8 cellular contexts compared by ENCODE assay signal in the genomic region with DNA sequence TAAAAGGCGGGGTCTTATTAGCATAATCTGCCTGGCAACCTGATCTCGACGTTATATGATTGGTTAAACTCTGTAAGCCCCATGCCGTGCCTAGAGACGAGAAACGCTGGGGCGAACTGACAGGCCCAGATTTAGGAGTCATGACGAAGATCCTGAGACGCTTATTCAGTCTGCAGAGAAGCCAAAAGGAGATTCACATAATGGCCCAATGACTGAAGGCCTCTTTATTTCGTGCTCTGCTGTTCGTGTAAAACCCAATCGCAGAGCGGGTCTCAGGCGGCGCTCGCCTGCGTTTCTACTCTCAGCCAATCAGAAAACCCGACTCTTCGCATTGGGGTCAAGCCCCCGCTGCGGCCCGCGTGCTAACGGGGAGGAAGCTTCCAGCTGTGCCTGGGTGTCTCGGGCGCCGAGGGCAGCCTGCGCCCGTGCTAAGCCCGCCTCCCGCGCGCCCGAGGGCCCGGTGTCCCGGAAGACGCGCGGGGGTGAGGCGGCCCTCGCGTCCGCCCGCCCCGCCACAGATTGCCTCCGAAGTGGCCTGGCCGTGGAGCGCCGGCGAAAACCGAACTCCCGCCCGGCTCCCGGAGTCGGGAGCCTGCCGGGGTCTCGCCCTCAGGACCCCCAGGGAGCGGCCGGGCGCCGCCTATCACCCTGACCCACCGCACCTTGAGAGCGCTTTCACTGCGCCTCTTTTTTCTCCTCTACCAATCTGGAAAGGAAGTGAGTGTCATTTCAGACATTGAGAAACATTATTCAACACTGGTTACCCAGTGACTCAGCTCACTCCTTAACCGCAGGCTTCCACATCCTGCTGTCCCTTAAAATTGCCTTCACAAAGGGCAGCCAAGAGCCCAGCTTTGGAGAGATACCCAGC. TPM values are rescaled to one million over a fixed set of nuclear protein-coding genes. Genes with fewer than 3 reads are reported as not detected.
DNase-seq lines count a peak whose midpoint lies in the region; ATAC-seq and TF ChIP-seq lines count a peak whose summit lies in the region.

No MANE protein-coding gene starts in this region.

- H3K9me3 ChIP-seq in adrenal gland (replicated peaks in 1 of 3) (no peaks in the 10 kb centered on the region), heart left ventricle (no peaks in the 10 kb centered on the region), trophoblast cell (ENCODE audit: insufficient read depth, low read depth, low read length) (no peaks in the 10 kb centered on the region), transverse colon (no peaks in the 10 kb centered on the region)

- H3K79me1 ChIP-seq in trophoblast cell (ENCODE audit: low read length) = peaks cover 23% of the 10 kb centered on the region

- H4K8ac ChIP-seq in trophoblast cell (ENCODE audit: low read depth, low read length) = peak overlapping the region; percentile 98

- H3K9ac ChIP-seq in trophoblast cell (ENCODE audit: low read length) = peak overlapping the region; percentile 84

- H3K4me3 ChIP-seq in adrenal gland = peak overlapping the region in 3 of 4 donors; percentile 68 to 78 (median 77)
- peak overlapping the region; percentile 55 to 94 (median 80) for H3K4me3 ChIP-seq in heart left ventricle
- peak overlapping the region; percentile 69 for H3K4me3 ChIP-seq in trophoblast cell (ENCODE audit: low read depth, low read length)
- peak overlapping the region; percentile 58 to 84 (median 76) for H3K4me3 ChIP-seq in transverse colon

- H3K27me3 ChIP-seq in adrenal gland (no peaks in the 10 kb centered on the region), heart left ventricle (no peaks in the 10 kb centered on the region), trophoblast cell (ENCODE audit: insufficient read depth, low read length) (no peaks in the 10 kb centered on the region), transverse colon (no peaks in the 10 kb centered on the region)

- H2BK12ac ChIP-seq in trophoblast cell (ENCODE audit: low read length) = no peak overlapping the region

- intact Hi-C loops in adrenal gland (cut with DNase I) (loop anchor here in 1 of 2 donors (10.0 kb wide), 1 partner anchor 132 kb away; no protein-coding TSS in a partner anchor), heart left ventricle (cut with DNase I) (loop anchor here (1.0 to 10.0 kb wide), 9 partner anchors 64 to 129 kb away; partner anchors contain the start of gene APLP2 (in 9 of the 10)), transverse colon (cut with DNase I; ENCODE audit: low total_unique reads) (loop anchor here (2.0 to 10.0 kb wide), 2 partner anchors 68 to 122 kb away; no protein-coding TSS in a partner anchor)

- peak overlapping the region; percentile 100 for H4K91ac ChIP-seq in trophoblast cell (ENCODE audit: low read depth, low read length)

- peak overlapping the region; percentile 65 for H3K4ac ChIP-seq in trophoblast cell (ENCODE audit: low read depth, low read length)

- H4K12ac ChIP-seq in trophoblast cell (ENCODE audit: low read depth, low read length) = peak overlapping the region; percentile 95

- H3K79me2 ChIP-seq in trophoblast cell (ENCODE audit: control insufficient read depth, insufficient read depth, low read length, poor library complexity) = peaks cover 18% of the 10 kb centered on the region

- TF ChIP-seq CTCF in GM13976 (IDR thresholded peaks at IDR 0.05; ENCODE audit: borderline replicate concordance, control extremely low read depth, extremely low read depth, insufficient read depth, missing control alignments) (no peak), adrenal gland (IDR thresholded peaks at IDR 0.05) (no peak), heart left ventricle (IDR thresholded peaks at IDR 0.05) (no peak), transverse colon (IDR thresholded peaks at IDR 0.05) (no peak)

- peak overlapping the region; percentile 91 for H3K18ac ChIP-seq in trophoblast cell (ENCODE audit: low read length)

- no peaks in the 10 kb centered on the region for H3K36me3 ChIP-seq in adrenal gland (replicated peaks in 1 of 2)
- no peaks in the 10 kb centered on the region for H3K36me3 ChIP-seq in heart left ventricle
- H3K36me3 ChIP-seq in trophoblast cell (ENCODE audit: control insufficient read depth in 1 of 2, insufficient read depth in 2 of 2, low read length in 2 of 2) = no peaks in the 10 kb centered on the region
- no peaks in the 10 kb centered on the region for H3K36me3 ChIP-seq in transverse colon

- peak overlapping the region; percentile 86 for H2AFZ ChIP-seq in trophoblast cell (ENCODE audit: insufficient read depth, low read length, poor library complexity)

- no peak for TF ChIP-seq EP300 in transverse colon (IDR thresholded peaks at IDR 0.05; ENCODE audit: low read depth)

- H3K27ac ChIP-seq in adrenal gland (peak overlapping the region; percentile 94 to 99 (median 99)), heart left ventricle (peak overlapping the region; percentile 95 to 100 (median 100)), trophoblast cell (ENCODE audit: low read depth, low read length) (peak overlapping the region; percentile 98), transverse colon (peak overlapping the region; percentile 99 to 100 (median 100))

- whole genome bisulfite sequencing in adrenal gland, 4 donors = 0 to 1% (median 0%) methylated on average over 13 to 65 of the region's 65 CpGs
- WGBS in heart left ventricle, 4 donors = 0 to 1% (median 0%) methylated on average over 14 to 65 of the region's 65 CpGs
- no CpG with 5 or more reads among the region's 65 CpGs for WGBS in trophoblast cell (ENCODE audit: extremely low coverage, insufficient coverage, insufficient read length)
- WGBS in transverse colon (ENCODE audit: low coverage in 1 of 2), 2 donors = 1% methylated on average over 56 of the region's 65 CpGs; no CpG with 5 or more reads in 1 of the 2 donors

- peak overlapping the region; percentile 99 for H2BK120ac ChIP-seq in trophoblast cell (ENCODE audit: insufficient read depth, low read length, poor library complexity)

- peak overlapping the region; percentile 69 for H2AK5ac ChIP-seq in trophoblast cell (ENCODE audit: low read length)

- peak; percentile 71 for ATAC-seq in HG02852 (IDR thresholded peaks at IDR 0.05; ENCODE audit: unreplicated experiment)
- ATAC-seq in heart left ventricle = peak; percentile 90 to 95 (median 92)

- H3K4me2 ChIP-seq in trophoblast cell (ENCODE audit: low read length) = peak overlapping the region; percentile 75

- H3K23ac ChIP-seq in trophoblast cell (ENCODE audit: low read length) = no peak overlapping the region

- peaks cover 8 to 26% of the 10 kb centered on the region in 2 donors for H3K4me1 ChIP-seq in adrenal gland (replicated peaks in 1 of 2)
- peaks cover 0 to 25% (median 19%) of the 10 kb centered on the region in 12 donors for H3K4me1 ChIP-seq in heart left ventricle
- peaks cover 0 to 4% of the 10 kb centered on the region in 2 experiments for H3K4me1 ChIP-seq in trophoblast cell (ENCODE audit: control insufficient read depth in 1 of 2, insufficient read depth in 2 of 2, low read length in 2 of 2)
- peaks cover 20 to 41% (median 36%) of the 10 kb centered on the region in 4 donors for H3K4me1 ChIP-seq in transverse colon

- DNase-seq in GM13976 (ENCODE audit: low spot score) (peak; percentile 96), NCI-H1436 treated with DMSO at 0.1 percent for 48 hours (lab: John Stamatoyannopoulos, UW) (peak; percentile 94), T follicular helper cell (ENCODE audit: low read depth) (peak; percentile 84), adrenal gland (peak; percentile 95 to 98 (median 96)), heart left ventricle (peak; percentile 95 to 97 (median 96)), trophoblast cell (peak; percentile 95 to 98), transverse colon (peak; percentile 94)

- H2BK5ac ChIP-seq in trophoblast cell (ENCODE audit: low read depth, low read length, poor library complexity) = peak overlapping the region; percentile 99

- TF ChIP-seq POLR2A in adrenal gland (IDR thresholded peaks at IDR 0.05) = peak; percentile 81 to 91
- peak; percentile 67 to 90 for TF ChIP-seq POLR2A in heart left ventricle (IDR thresholded peaks at IDR 0.05)
- peak; percentile 81 for TF ChIP-seq POLR2A in transverse colon (IDR thresholded peaks at IDR 0.05)

- in situ Hi-C loops in GM13976 (cut with MboI; ENCODE audit: low sequenced_read_pairs, unreplicated experiment) = no loop called here
- in situ Hi-C loops in transverse colon (cut with MboI; ENCODE audit: low pct_ligation_motif_present in 1 of 4, low pct_unique_long_range_greater_than_20kb in 1 of 4, low sequenced_read_pairs in 3 of 4) = loop anchor here in 3 of 4 donors (10.0 kb wide), 1 partner anchor 62 kb away; the partner anchor contains the start of gene APLP2 (in 3 of the 3)

- H3K14ac ChIP-seq in trophoblast cell (ENCODE audit: low read length) = peak overlapping the region; percentile 93

RNA-seq across cellular contexts. Expression of gene PRDM10, which starts 0.4 kb away (rescaled TPM):
- total RNA-seq in adrenal gland (10 to 100 TPM in 1 of 8 donors, 1 to 10 TPM in 7; 4.6 to 10.1 (median 7.8) TPM), heart left ventricle (1 to 10 TPM; 2.8 to 6.8 (median 4.7) TPM), transverse colon (10 to 100 TPM; 11.3 to 22.4 (median 15.5) TPM)
- polyA plus RNA-seq in adrenal gland (1 to 10 TPM; 2.3 to 4.0 (median 3.8) TPM), heart left ventricle (1 to 10 TPM; 1.6 to 1.7 TPM)
- polyA plus RNA-seq in trophoblast cell (2013) = 8.9 and 9.1 TPM in 2 replicates

Comparison
In these comparisons a context has a peak if more than half of its experiments do, and no peak if none do; other contexts are left out.
1. Peak in every context shown above with its lines: DNase-seq, ATAC-seq, H3K4me3 ChIP-seq and H3K27ac ChIP-seq.